In the genomic region with DNA sequence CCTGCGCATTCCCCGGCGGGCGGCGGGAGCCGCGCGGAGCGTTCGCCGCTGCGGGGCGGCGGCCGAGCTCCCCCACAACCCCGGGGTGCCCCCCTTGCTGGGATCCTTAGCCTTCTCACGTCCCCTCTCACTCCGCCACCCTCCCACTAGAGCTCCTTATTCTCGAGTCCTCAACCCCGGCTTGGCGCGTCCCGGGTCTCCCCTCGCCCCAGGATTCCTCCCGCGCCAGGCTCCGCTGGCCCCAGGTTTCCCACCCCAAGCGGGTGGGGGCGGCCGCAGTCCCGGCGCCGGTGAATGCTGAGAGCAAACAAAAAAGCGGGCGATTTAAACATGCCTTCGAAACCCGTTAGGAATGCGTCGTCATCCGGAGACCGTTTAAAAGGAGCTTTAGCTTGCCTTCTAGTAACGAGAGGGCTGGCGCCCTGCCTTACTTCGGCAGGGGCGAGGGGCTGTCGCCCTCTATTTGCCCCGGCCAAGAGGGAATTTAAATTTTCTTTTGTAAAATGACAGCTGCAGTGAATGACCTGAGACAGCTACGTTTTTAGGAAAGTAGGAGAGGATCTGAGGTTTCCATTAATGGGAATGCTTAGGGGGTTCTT, we compare ENCODE assay signal across 8 cellular contexts. TPM values are rescaled to one million over a fixed set of nuclear protein-coding genes. Genes with fewer than 3 reads are reported as not detected.
DNase-seq lines count a peak whose midpoint lies in the region; ATAC-seq, FAIRE-seq and TF ChIP-seq lines count a peak whose summit lies in the region.

No MANE protein-coding gene starts in this region.

- H3K27me3 Mint-ChIP-seq in Calu3 (ENCODE audit: unreplicated experiment) (no peaks in the 10 kb centered on the region), astrocyte (ENCODE audit: low read depth, unreplicated experiment) (no peaks in the 10 kb centered on the region)

- no peaks in the 10 kb centered on the region for H3K9me3 Mint-ChIP-seq in Calu3 (ENCODE audit: low read depth, unreplicated experiment)
- no peaks in the 10 kb centered on the region for H3K9me3 Mint-ChIP-seq in astrocyte (ENCODE audit: unreplicated experiment)

- no peaks in the 10 kb centered on the region for H3F3A ChIP-seq in OCI-LY1 (ENCODE audit: insufficient read depth, low read length)

- peak overlapping the region; percentile 94 for H3K9ac ChIP-seq in OCI-LY1 (ENCODE audit: low read length)
- H3K9ac ChIP-seq in astrocyte (ENCODE audit: low read length): peak overlapping the region; percentile 98

- H3K79me2 ChIP-seq in OCI-LY1 (ENCODE audit: insufficient read depth, low read length) (peaks cover 53% of the 10 kb centered on the region), astrocyte (ENCODE audit: insufficient read depth, low read length) (peaks cover 58% of the 10 kb centered on the region)

- H3K4me3 Mint-ChIP-seq in Calu3 (ENCODE audit: low read depth, unreplicated experiment): peak overlapping the region; percentile 81
- H3K4me3 Mint-ChIP-seq in astrocyte (ENCODE audit: unreplicated experiment): peak overlapping the region; percentile 82

- H3K9me3 ChIP-seq in OCI-LY1 (ENCODE audit: low read length) (no peaks in the 10 kb centered on the region), astrocyte (ENCODE audit: insufficient read depth, low read depth, low read length) (no peaks in the 10 kb centered on the region), gastrocnemius medialis (no peaks in the 10 kb centered on the region)

- in situ Hi-C loops in gastrocnemius medialis (cut with MboI; ENCODE audit: low sequenced_read_pairs in 4 of 4): loop anchor here in 3 of 4 donors (25.0 kb wide), 3 partner anchors 250 to 525 kb away; partner anchors contain the start of genes C4orf33 (in 1 of the 3), PGRMC2 (in 1 of the 3) and SCLT1 (in 1 of the 3)

- peak; percentile 5 for ATAC-seq in GM19043 (IDR thresholded peaks at IDR 0.05; ENCODE audit: low read depth, unreplicated experiment)
- ATAC-seq in HG03442 (IDR thresholded peaks at IDR 0.05; ENCODE audit: unreplicated experiment): peak; percentile 1
- ATAC-seq in gastrocnemius medialis: peak; percentile 1 to 15

- CTCF ChIA-PET in Calu3 (lab: Charles Lee): interaction anchor here (1.4 to 1.6 kb wide), 2 partner anchors 11 to 260 kb away, joined by 3 to 7 read pairs; no protein-coding TSS in a partner anchor

- H3K36me3 ChIP-seq in OCI-LY1 (ENCODE audit: insufficient read depth, low read length) (peaks cover 9% of the 10 kb centered on the region), astrocyte (ENCODE audit: insufficient read depth, low read length) (no peaks in the 10 kb centered on the region), gastrocnemius medialis (no peaks in the 10 kb centered on the region)

- TF ChIP-seq CTCF in Calu3 (IDR thresholded peaks at IDR 0.05; ENCODE audit: unreplicated experiment) (no peak), OCI-LY1 (IDR thresholded peaks at IDR 0.05; ENCODE audit: low read length) (no peak), astrocyte (IDR thresholded peaks at IDR 0.05; ENCODE audit: insufficient read depth, low read depth, low read length) (no peak), gastrocnemius medialis (IDR thresholded peaks at IDR 0.05 in 4 of 5, conservative IDR thresholded peaks at IDR 0.05 in 1 of 5) (no peak)

- DNase-seq in Calu3: peak; percentile 34
- peak; percentile 72 for DNase-seq in astrocyte (ENCODE audit: low read depth)
- DNase-seq in gastrocnemius medialis: no peak
- no peak for DNase-seq in middle frontal gyrus (ENCODE audit: extremely low spot score, low spot score)

- H3K4me1 ChIP-seq in OCI-LY1 (ENCODE audit: insufficient read depth, low read length, severe bottlenecking) (peaks cover 28% of the 10 kb centered on the region), astrocyte (ENCODE audit: insufficient read depth, low read length) (no peaks in the 10 kb centered on the region), gastrocnemius medialis (peaks cover 7 to 18% of the 10 kb centered on the region in 2 donors)

- no peak for TF ChIP-seq POLR2A in gastrocnemius medialis (IDR thresholded peaks at IDR 0.05)

- peak overlapping the region; percentile 77 for H3K4me2 ChIP-seq in OCI-LY1 (ENCODE audit: low read length)
- peak overlapping the region; percentile 100 for H3K4me2 ChIP-seq in astrocyte (ENCODE audit: low read length)

- H2AFZ ChIP-seq in OCI-LY1 (ENCODE audit: low read length) (no peak overlapping the region), astrocyte (ENCODE audit: low read depth, low read length) (peak overlapping the region; percentile 73)

- H3K27me3 ChIP-seq in OCI-LY1 (ENCODE audit: insufficient read depth, low read length) (no peaks in the 10 kb centered on the region), astrocyte (ENCODE audit: insufficient read depth, low read length) (no peaks in the 10 kb centered on the region), gastrocnemius medialis (no peaks in the 10 kb centered on the region)

- intact Hi-C loops in Calu3 (cut with micrococcal nuclease; ENCODE audit: unreplicated experiment) (loop anchor here (5.0 kb wide), 2 partner anchors 50 to 280 kb away; partner anchors contain the start of gene SCLT1), gastrocnemius medialis (cut with DNase I; ENCODE audit: low total_unique reads) (loop anchor here (2.0 to 5.0 kb wide), 4 partner anchors 22 to 750 kb away; partner anchors contain the start of gene LARP1B)

- H3K4me3 ChIP-seq in OCI-LY1 (ENCODE audit: low read depth, low read length, poor library complexity, severe bottlenecking) (peak overlapping the region; percentile 77), astrocyte (ENCODE audit: insufficient read depth, low read depth, low read length) (peak overlapping the region; percentile 93), iPS-11a (ENCODE audit: low read depth, low read length) (peak overlapping the region; percentile 73), gastrocnemius medialis (peak overlapping the region; percentile 68 to 97 (median 90))

- H3K27ac Mint-ChIP-seq in Calu3 (ENCODE audit: unreplicated experiment): peak overlapping the region; percentile 39
- H3K27ac Mint-ChIP-seq in astrocyte (ENCODE audit: unreplicated experiment): peak overlapping the region; percentile 50

- H3K27ac ChIP-seq in OCI-LY1 (ENCODE audit: low read depth, low read length, poor library complexity, severe bottlenecking) (peak overlapping the region; percentile 93), astrocyte (ENCODE audit: low read depth, low read length) (peak overlapping the region; percentile 95), gastrocnemius medialis (peak overlapping the region; percentile 90 to 95 (median 93))

- H4K20me1 ChIP-seq in OCI-LY1 (ENCODE audit: insufficient read depth, low read length): no peaks in the 10 kb centered on the region
- peaks cover 8% of the 10 kb centered on the region for H4K20me1 ChIP-seq in astrocyte (ENCODE audit: insufficient read depth, low read length)

- no peaks in the 10 kb centered on the region for H3K9me2 ChIP-seq in OCI-LY1 (ENCODE audit: low read depth, low read length)

- peaks cover 41% of the 10 kb centered on the region for H3K36me3 Mint-ChIP-seq in Calu3 (ENCODE audit: insufficient read depth, unreplicated experiment)
- H3K36me3 Mint-ChIP-seq in astrocyte (ENCODE audit: low read depth, unreplicated experiment): no peaks in the 10 kb centered on the region

- FAIRE-seq in astrocyte (lab: Jason Lieb, UNC): no peak

- BruUV-seq in Calu3 (replicated peaks; lab: Mats Ljungman, UMichigan): no TSS peak

- H3K4me1 Mint-ChIP-seq in Calu3 (ENCODE audit: low read depth, unreplicated experiment) (peaks cover 15% of the 10 kb centered on the region), astrocyte (ENCODE audit: low read depth, unreplicated experiment) (peaks cover 19% of the 10 kb centered on the region)

RNA-seq across cellular contexts. Expression of gene JADE1, which starts 3.0 kb away (rescaled TPM):
- total RNA-seq in Calu3 (2022): 29.9 and 33.9 TPM in 2 replicates
- total RNA-seq in astrocyte: 80.1 and 88.3 TPM in 2 replicates
- 10 to 100 TPM; 14.2 to 21.1 (median 14.9) TPM for total RNA-seq in gastrocnemius medialis

Comparison
In these comparisons a context has a peak if more than half of its experiments do, and no peak if none do; other contexts are left out.
1. DNase-seq: peak in Calu3 (single experiment) and astrocyte (single experiment); none in gastrocnemius medialis (0 of 2) and middle frontal gyrus (single experiment).
2. Peak in every context shown above with its lines, with median percentiles within 50 percentile points of each other: ATAC-seq, H3K27ac ChIP-seq and H3K4me3 ChIP-seq.